In the genomic region with DNA sequence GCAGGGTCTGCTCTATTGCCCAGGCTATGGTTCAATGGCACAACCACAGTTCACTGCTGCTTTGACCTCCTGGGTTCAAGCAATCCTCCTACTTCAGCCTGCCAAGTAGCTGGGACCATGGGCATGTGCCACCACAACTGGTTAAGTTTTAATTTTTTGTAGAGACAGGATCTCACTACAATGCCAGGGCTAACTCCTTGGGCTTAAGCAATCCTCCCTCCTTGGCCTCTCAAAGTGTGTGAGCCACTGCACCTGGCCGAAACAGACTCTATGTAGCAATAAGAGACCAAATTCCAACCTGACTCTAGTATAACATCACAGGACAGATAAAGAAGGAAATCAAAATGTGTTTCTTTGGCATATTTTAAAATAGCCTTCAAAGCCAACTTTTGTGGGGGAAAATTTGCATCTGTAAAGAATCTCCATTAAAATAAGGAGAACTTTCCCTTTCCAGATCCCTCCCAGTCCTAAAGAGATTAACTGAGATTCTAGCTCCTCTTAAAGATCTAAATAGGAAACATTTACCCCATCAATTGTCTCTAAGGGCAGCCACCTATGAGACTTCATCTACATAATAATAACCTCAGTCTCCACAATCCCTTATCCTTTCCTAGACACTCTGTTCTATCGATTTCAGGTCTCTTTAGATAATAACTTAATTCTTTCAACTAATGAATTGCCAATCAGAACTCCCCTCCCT, we compare ENCODE assay signal across 25 cellular contexts.
"Had no signal": no experiment of that assay in that cellular context is flagged by ENCODE, and none has a peak within 500 bp of the region (broad histone marks: within the 10 kb centered on the region; RNA-seq: fewer than 3 reads in every experiment).

No MANE protein-coding gene starts in this region.

- H3K27ac ChIP-seq: brain microvascular endothelial cell, SK-N-MC had no signal

- H3K4me3 ChIP-seq: SK-N-MC had no signal

- DNase-seq: activated B cell treated with CpG ODN at 0.5 μM for 24 hours; activated CD4-positive, alpha-beta memory T cell treated with anti-CD3 and anti-CD28 coated beads for 36 hours; activated CD4-positive, alpha-beta T cell treated with anti-CD3 and anti-CD28 coated beads for 4 hours; activated CD4-positive, alpha-beta T cell treated with anti-CD3 and anti-CD28 coated beads, Interleukin-2, amount 50 U/mL, for 1 hour; activated CD4-positive, CD25-positive, alpha-beta regulatory T cell treated with anti-CD3 and anti-CD28 coated beads, Interleukin-2, amount 50 U/mL, for 72 hours; activated CD8-positive, alpha-beta memory T cell treated with anti-CD3 and anti-CD28 coated beads for 24 hours; activated CD8-positive, alpha-beta memory T cell treated with anti-CD3 and anti-CD28 coated beads, Interleukin-2, amount 10 ng/mL, durations not matched to agents 7 days and 5 days; activated CD8-positive, alpha-beta memory T cell treated with anti-CD3 and anti-CD28 coated beads, Interleukin-2, amount 50 U/mL, for 48 hours; activated effector memory CD4-positive, alpha-beta T cell treated with Interleukin-2 at 50 U/mL for 16 hours; activated naive CD4-positive, alpha-beta T cell treated with anti-CD3 and anti-CD28 coated beads, Interleukin-2, amount 10 ng/mL, durations not matched to agents 7 days and 5 days; activated T-cell treated with anti-CD3 and anti-CD28 coated beads, Interleukin-2, amount 50 U/mL, for 48 hours; amniotic stem cell; aorta; brain microvascular endothelial cell; central memory CD4-positive, alpha-beta T cell; NCI-H1105; NCI-H1436; NCI-H1694; NCI-H2029; NCI-H345; NCI-H524 treated with DMSO at 0.1 percent for 48 hours; NK-92 treated with Interleukin-12 subunit alpha and Interleukin-12 subunit beta, amount 100 ng/mL, for 24 hours; OCI-M1; Right ventricle myocardium superior had no signal

- ATAC-seq: activated CD8-positive, alpha-beta memory T cell treated with anti-CD3 and anti-CD28 coated beads, Interleukin-2, amount 10 ng/mL, durations not matched to agents 7 days and 5 days had no signal

- H3K36me3 ChIP-seq: brain microvascular endothelial cell had no signal

- H3K27me3 ChIP-seq: brain microvascular endothelial cell had no signal
